ENCODE assay signal across 12 cellular contexts in the genomic region with DNA sequence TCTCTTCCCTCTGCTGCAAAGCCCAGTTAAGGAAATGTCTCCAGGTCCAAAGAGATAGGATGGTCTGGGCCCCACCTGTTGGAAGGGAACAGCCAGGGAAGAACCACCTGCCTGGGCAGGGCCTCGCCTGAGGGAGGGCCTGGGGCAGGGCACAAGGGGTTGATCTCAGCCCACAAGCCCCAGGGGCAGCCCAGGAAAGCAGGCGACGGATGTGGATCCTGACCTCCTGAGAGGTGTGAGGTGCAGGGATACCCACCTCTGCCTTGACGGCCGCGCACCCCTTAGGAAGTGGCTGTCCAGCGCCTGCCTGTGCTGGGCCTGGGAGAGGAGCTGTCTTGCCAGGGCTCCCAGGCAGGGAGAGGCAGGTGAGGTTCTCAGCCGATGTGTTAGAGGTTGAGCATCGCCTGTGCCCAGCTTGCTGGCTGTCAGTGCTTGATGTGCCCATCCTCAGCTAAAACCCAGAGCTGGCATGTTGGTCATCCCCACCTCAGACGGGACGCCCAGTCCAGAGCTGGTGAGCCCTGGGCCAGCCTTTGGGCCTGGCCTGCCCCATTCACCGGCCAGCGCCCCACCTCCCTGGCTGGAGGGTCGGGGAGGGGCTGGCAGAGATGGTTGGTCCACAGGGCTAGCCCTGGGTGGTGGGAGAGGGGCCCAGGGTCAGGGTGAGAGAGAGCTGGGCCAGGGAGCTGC. TPM values are rescaled to one million over a fixed set of nuclear protein-coding genes. Genes with fewer than 3 reads are reported as not detected.
A peak's percentile ranks its signal among the peaks of the same experiment; 100 is the strongest.
DNase-seq lines count a peak whose midpoint lies in the region; ATAC-seq, FAIRE-seq and TF ChIP-seq lines count a peak whose summit lies in the region.
"Had no signal": no experiment of that assay in that cellular context is flagged by ENCODE, and none has a peak within 500 bp of the region (broad histone marks: within the 10 kb centered on the region; RNA-seq: fewer than 3 reads in every experiment).

No MANE protein-coding gene starts in this region.

- no peaks in the 10 kb centered on the region for H3K27me3 Mint-ChIP-seq in activated T-cell treated with anti-CD3 and anti-CD28 coated beads, Interleukin-2, amount 50 U/mL, for 72 hours (ENCODE audit: low read depth)
- H3K27me3 Mint-ChIP-seq in type B pancreatic cell, result no peaks in the 10 kb centered on the region

- H3K4ac ChIP-seq in mesendoderm (ENCODE audit: low read depth, low read length), result no peak overlapping the region

- DNase-seq in activated T-cell treated with anti-CD3 and anti-CD28 coated beads, Interleukin-2, amount 50 U/mL, for 72 hours, result no peak
- DNase-seq in activated T-cell treated with anti-CD3 and anti-CD28 coated beads for 4 hours, result no peak
- no peak for DNase-seq in GM12878 (ENCODE audit: low read depth, low spot score)
- no peak for DNase-seq in mesendoderm
- no peak for DNase-seq in type B pancreatic cell (ENCODE audit: extremely low spot score, unreplicated experiment)
- DNase-seq in AG08395 (ENCODE audit: low spot score), result no peak
- no peak for DNase-seq in stimulated activated CD4-positive, alpha-beta T cell treated with anti-CD3 and anti-CD28 coated beads, Interleukin-1b, Interleukin-23, amount 100 ng/mL, for 48 hours
- no peak for DNase-seq in NCI-H2196 treated with DMSO at 0.1 percent for 48 hours (lab: John Stamatoyannopoulos, UW; ENCODE audit: unreplicated experiment)
- DNase-seq: BE2C had no signal

- H2BK5ac ChIP-seq in mesendoderm (ENCODE audit: low read length), result no peak overlapping the region

- no peaks in the 10 kb centered on the region for H4K20me1 ChIP-seq in GM12878 (ENCODE audit: control insufficient read depth, insufficient read depth)

- H3K4me3 ChIP-seq in GM12878 (no peak overlapping the region), mesendoderm (ENCODE audit: low read length) (no peak overlapping the region)

- no peak overlapping the region for H4K8ac ChIP-seq in mesendoderm (ENCODE audit: low read depth, low read length)

- POLR2A ChIA-PET in GM12878 (lab: Charles Lee), result interaction anchor here (1.1 kb wide), 1 partner anchor 11 kb away, joined by 4 read pairs; a partner anchor contains a TSS

- CTCF ChIA-PET in GM12878 (lab: Yijun Ruan, JAX), result no interaction called here

- RAD21 ChIA-PET in GM12878 (lab: Charles Lee; ENCODE audit: unreplicated experiment), result no interaction called here

- WGBS in GM12878 (ENCODE audit: insufficient coverage, insufficient replicate concordance, low lambda C conversion rate, missing lambda C conversion rate), result 92% methylated on average over 14 of the region's 14 CpGs
- no CpG with 5 or more reads among the region's 14 CpGs for WGBS in mesendoderm (ENCODE audit: extremely low coverage, insufficient coverage, low lambda C conversion rate)

- H3K4me3 Mint-ChIP-seq in activated T-cell treated with anti-CD3 and anti-CD28 coated beads, Interleukin-2, amount 50 U/mL, for 72 hours, result peak overlapping the region; percentile 94 to 100
- peak overlapping the region; percentile 98 for H3K4me3 Mint-ChIP-seq in type B pancreatic cell

- H3K9ac ChIP-seq in GM12878 (ENCODE audit: control insufficient read depth, insufficient read depth, low read length) (no peak overlapping the region), mesendoderm (ENCODE audit: low read length) (peak overlapping the region; percentile 90)

- no TSS peak for BruUV-seq in GM12878 (replicated peaks; lab: Mats Ljungman, UMichigan)

- peak overlapping the region; percentile 96; the same call in 1 of the 2 replicates for H3K4me2 ChIP-seq in GM12878 (ENCODE audit: control insufficient read depth, insufficient read depth)
- no peak overlapping the region for H3K4me2 ChIP-seq in mesendoderm (ENCODE audit: low read length)

- peaks cover 4 to 18% of the 10 kb centered on the region in 2 experiments; a peak in 3 of 4 replicates for H3K36me3 ChIP-seq in GM12878 (ENCODE audit: control insufficient read depth in 2 of 2, insufficient read depth in 2 of 2, low read length in 1 of 2)
- H3K36me3 ChIP-seq in mesendoderm (ENCODE audit: control insufficient read depth, insufficient read depth, low read length), result peaks cover 2% of the 10 kb centered on the region

- TF ChIP-seq CTCF in GM12878 (IDR thresholded peaks at IDR 0.05 in 2 of 3, conservative IDR thresholded peaks at IDR 0.05 in 1 of 3; ENCODE audit: control insufficient read depth in 2 of 3, extremely low read depth in 1 of 3, insufficient read depth in 1 of 3, low read depth in 3 of 3, low read length in 3 of 3) (no peak), type B pancreatic cell (conservative IDR thresholded peaks at IDR 0.05) (no peak)

- ATAC-seq in activated T-cell treated with anti-CD3 and anti-CD28 coated beads, Interleukin-2, amount 50 U/mL, for 72 hours (replicated peaks in 1 of 2), result no peak
- no peak for ATAC-seq in GM12878

- no peak overlapping the region for H4K5ac ChIP-seq in mesendoderm (ENCODE audit: low read length)

- H3K4me1 Mint-ChIP-seq in activated T-cell treated with anti-CD3 and anti-CD28 coated beads, Interleukin-2, amount 50 U/mL, for 72 hours (ENCODE audit: low read depth), result peaks cover 25% of the 10 kb centered on the region
- H3K4me1 Mint-ChIP-seq in type B pancreatic cell (ENCODE audit: unreplicated experiment), result no peaks in the 10 kb centered on the region

- no peak overlapping the region for H3K27ac ChIP-seq in GM12878 (ENCODE audit: control insufficient read depth, insufficient read depth)
- H3K27ac ChIP-seq in mesendoderm (ENCODE audit: low read depth, low read length), result no peak overlapping the region

- H3K27me3 ChIP-seq in GM12878 (replicated peaks in 1 of 2; ENCODE audit: control insufficient read depth in 2 of 2, insufficient read depth in 2 of 2, low read length in 1 of 2), result no peaks in the 10 kb centered on the region
- H3K27me3 ChIP-seq in mesendoderm (ENCODE audit: insufficient read depth, low read length, poor library complexity), result no peaks in the 10 kb centered on the region
- H3K27me3 ChIP-seq: BE2C had no signal

- TF ChIP-seq RAD21 in GM12878 (IDR thresholded peaks at IDR 0.05; ENCODE audit: insufficient read depth, low read depth, low read length), result no peak

- no peak overlapping the region for H3K18ac ChIP-seq in mesendoderm (ENCODE audit: low read length)

- H3K27ac Mint-ChIP-seq in activated T-cell treated with anti-CD3 and anti-CD28 coated beads, Interleukin-2, amount 50 U/mL, for 72 hours, result no peak overlapping the region
- H3K27ac Mint-ChIP-seq in type B pancreatic cell, result peak overlapping the region; percentile 99

- in situ Hi-C loops in GM12878 (cut with MboI), result no loop called here

- H3K9me3 Mint-ChIP-seq in activated T-cell treated with anti-CD3 and anti-CD28 coated beads, Interleukin-2, amount 50 U/mL, for 72 hours, result no peaks in the 10 kb centered on the region
- no peaks in the 10 kb centered on the region for H3K9me3 Mint-ChIP-seq in type B pancreatic cell

- SMC1A ChIA-PET in GM12878 (lab: Charles Lee; ENCODE audit: uncharacterized antibody, unreplicated experiment), result no interaction called here

- no peak overlapping the region for H2AFZ ChIP-seq in GM12878 (ENCODE audit: control insufficient read depth, low read depth, low read length)

- no peak overlapping the region for H3K23ac ChIP-seq in mesendoderm (ENCODE audit: low read length)

- H3K4me1 ChIP-seq in GM12878 (ENCODE audit: control insufficient read depth, insufficient read depth, low read length) (peaks cover 13% of the 10 kb centered on the region), mesendoderm (ENCODE audit: control insufficient read depth, low read depth, low read length) (peaks cover 2% of the 10 kb centered on the region)
- H3K4me1 ChIP-seq: BE2C had no signal

- intact Hi-C loops in GM12878 (cut with micrococcal nuclease; ENCODE audit: unreplicated experiment), result loop anchor here (10.0 kb wide), 1 partner anchor 154 kb away; a partner anchor contains a TSS

- H2AK5ac ChIP-seq in mesendoderm (ENCODE audit: low read length), result no peak overlapping the region

- H3K79me2 ChIP-seq in GM12878 (ENCODE audit: control insufficient read depth, insufficient read depth, low read length) (no peaks in the 10 kb centered on the region), mesendoderm (ENCODE audit: control insufficient read depth, insufficient read depth, low read length) (no peaks in the 10 kb centered on the region)

- TF ChIP-seq EP300 in GM12878 (IDR thresholded peaks at IDR 0.05; ENCODE audit: borderline replicate concordance in 1 of 2, control insufficient read depth in 1 of 2, low read depth in 2 of 2, low read length in 2 of 2), result no peak

- no peak for FAIRE-seq in GM12878 (lab: Jason Lieb, UNC)
- FAIRE-seq: GM19239 had no signal

- peak overlapping the region; percentile 96 for H3K56ac ChIP-seq in mesendoderm (ENCODE audit: low read length)

- no peaks in the 10 kb centered on the region for H3K9me3 ChIP-seq in GM12878 (replicated peaks; ENCODE audit: control insufficient read depth, insufficient read depth, low read length)
- H3K9me3 ChIP-seq: BE2C had no signal

- H3K79me1 ChIP-seq in mesendoderm (ENCODE audit: low read length), result no peaks in the 10 kb centered on the region

- TF ChIP-seq POLR2A in GM12878 (IDR thresholded peaks at IDR 0.05; ENCODE audit: low read depth, low read length), result peak; percentile 58

- H2BK120ac ChIP-seq in mesendoderm (ENCODE audit: low read depth, low read length), result no peak overlapping the region

- H2BK15ac ChIP-seq in mesendoderm (replicated peaks; ENCODE audit: low read depth), result no peak overlapping the region

- peaks cover 2 to 4% of the 10 kb centered on the region in 2 donors for H3K36me3 Mint-ChIP-seq in activated T-cell treated with anti-CD3 and anti-CD28 coated beads, Interleukin-2, amount 50 U/mL, for 72 hours (ENCODE audit: insufficient read depth in 2 of 2)
- no peaks in the 10 kb centered on the region for H3K36me3 Mint-ChIP-seq in type B pancreatic cell

RNA-seq across cellular contexts. Expression of a gene that starts 0.4 kb away (rescaled TPM):
- total RNA-seq in activated T-cell treated with anti-CD3 and anti-CD28 coated beads, Interleukin-2, amount 50 U/mL, for 72 hours, result under 1 TPM in 1 of 2 donors, not detected in 1; 0.30 TPM
- total RNA-seq in GM12878 (2013; cell fraction: nucleolus; rRNA removed), result 0.98 TPM in 1 of 2 replicates, not detected in the other
- total RNA-seq in GM12878 (2014; rRNA removed), result not detected in 2 replicates
- not detected in 2 replicates for total RNA-seq in GM12878 (2014; rRNA removed; fragmentation: Illumina TruSeq; extraction: Trizol)
- total RNA-seq in GM12878 (2021), result 0.15 TPM in 1 of 2 replicates, not detected in the other
- polyA plus RNA-seq in GM12878 (2011; ENCODE audit: low read depth), result not detected
- polyA plus RNA-seq in GM12878 (2011; rRNA removed), result 0.05 TPM in 1 of 2 replicates, not detected in the other
- polyA plus RNA-seq in GM12878 (2011; cell fraction: cytosol; rRNA removed), result 0.13 TPM in 1 of 2 replicates, not detected in the other
- polyA plus RNA-seq in GM12878 (2011; cell fraction: nucleus; rRNA removed), result 0.16 TPM in 1 of 2 replicates, not detected in the other
- 2.8 TPM in 1 of 2 replicates, not detected in the other for polyA plus RNA-seq in GM12878 (2012)
- not detected in 2 replicates for polyA plus RNA-seq in GM12878 (2014; fragmentation: Illumina TruSeq; extraction: Trizol)
- polyA plus RNA-seq in GM12878 (2014; fragmentation: Nextera tagmentation; extraction: Ambion mirVana), result 1 to 10 TPM in 1 of 2 experiments, not detected in 1; 1.5 TPM
- polyA plus RNA-seq in GM12878 (2014; rRNA removed), result not detected in 2 replicates
- polyA plus RNA-seq in GM12878 (2016; fragmentation: Nextera tagmentation; extraction: Ambion mirVana), result 1 to 10 TPM; 3.9 to 8.2 TPM
- 0.31 TPM in 1 of 2 replicates, not detected in the other for polyA minus RNA-seq in GM12878 (2011; rRNA and poly(A)+ RNA removed)
- polyA minus RNA-seq in GM12878 (2011; cell fraction: cytosol; rRNA and poly(A)+ RNA removed), result not detected in 2 replicates
- 0.36 and 0.96 TPM in 2 replicates for polyA minus RNA-seq in GM12878 (2011; cell fraction: nucleus; rRNA and poly(A)+ RNA removed)
- not detected for polyA plus RNA-seq in mesendoderm (2013, experiment 1 of 2)
- not detected for polyA plus RNA-seq in mesendoderm (2013, experiment 2 of 2)
- total RNA-seq in type B pancreatic cell (ENCODE audit: low replicate concordance), result 0.22 and 0.74 TPM in 2 replicates
- total RNA-seq: T-helper 2 cell treated with Interferon-gamma antibody and Interleukin-4, amounts not matched to agents 100 ng/mL and 5 ng/mL, for 36 hours; urinary bladder had no signal

RNA-seq across cellular contexts. Expression of a gene that starts 7.0 kb away (rescaled TPM):
- total RNA-seq in activated T-cell treated with anti-CD3 and anti-CD28 coated beads, Interleukin-2, amount 50 U/mL, for 72 hours, result 10 to 100 TPM; 53.0 to 53.8 TPM
- 62.9 and 66.4 TPM in 2 replicates for total RNA-seq in GM12878 (2013; cell fraction: nucleolus; rRNA removed)
- 18.2 and 22.7 TPM in 2 replicates for total RNA-seq in GM12878 (2014; rRNA removed)
- 15.8 and 18.0 TPM in 2 replicates for total RNA-seq in GM12878 (2014; rRNA removed; fragmentation: Illumina TruSeq; extraction: Trizol)
- total RNA-seq in GM12878 (2021), result 35.7 and 39.0 TPM in 2 replicates
- polyA plus RNA-seq in GM12878 (2011; ENCODE audit: low read depth), result 11.0 TPM
- polyA plus RNA-seq in GM12878 (2011; rRNA removed), result 40.1 and 41.3 TPM in 2 replicates
- polyA plus RNA-seq in GM12878 (2011; cell fraction: cytosol; rRNA removed), result 30.9 and 33.6 TPM in 2 replicates
- 45.6 and 48.6 TPM in 2 replicates for polyA plus RNA-seq in GM12878 (2011; cell fraction: nucleus; rRNA removed)
- 15.1 and 19.1 TPM in 2 replicates for polyA plus RNA-seq in GM12878 (2012)
- polyA plus RNA-seq in GM12878 (2014; fragmentation: Illumina TruSeq; extraction: Trizol), result 31.6 and 38.5 TPM in 2 replicates
- polyA plus RNA-seq in GM12878 (2014; fragmentation: Nextera tagmentation; extraction: Ambion mirVana), result 1 to 10 TPM; 3.9 to 5.2 TPM
- polyA plus RNA-seq in GM12878 (2014; rRNA removed), result 24.7 and 25.5 TPM in 2 replicates
- 10 to 100 TPM; 26.3 to 30.8 TPM for polyA plus RNA-seq in GM12878 (2016; fragmentation: Nextera tagmentation; extraction: Ambion mirVana)
- polyA minus RNA-seq in GM12878 (2011; rRNA and poly(A)+ RNA removed), result 46.2 and 54.6 TPM in 2 replicates
- polyA minus RNA-seq in GM12878 (2011; cell fraction: cytosol; rRNA and poly(A)+ RNA removed), result 11.4 and 16.6 TPM in 2 replicates
- polyA minus RNA-seq in GM12878 (2011; cell fraction: nucleus; rRNA and poly(A)+ RNA removed), result 18.3 and 23.6 TPM in 2 replicates
- polyA plus RNA-seq in mesendoderm (2013, experiment 1 of 2), result 15.7 TPM
- polyA plus RNA-seq in mesendoderm (2013, experiment 2 of 2), result 15.0 TPM
- 40.8 and 57.1 TPM in 2 replicates for total RNA-seq in type B pancreatic cell (ENCODE audit: low replicate concordance)

RNA-seq across cellular contexts. Expression of a gene that starts 10.6 kb away (rescaled TPM):
- total RNA-seq in activated T-cell treated with anti-CD3 and anti-CD28 coated beads, Interleukin-2, amount 50 U/mL, for 72 hours, result 10 to 100 TPM; 28.2 to 33.8 TPM
- 69.9 and 87.2 TPM in 2 replicates for total RNA-seq in GM12878 (2013; cell fraction: nucleolus; rRNA removed)
- 26.3 and 32.2 TPM in 2 replicates for total RNA-seq in GM12878 (2014; rRNA removed)
- total RNA-seq in GM12878 (2014; rRNA removed; fragmentation: Illumina TruSeq; extraction: Trizol), result 8.0 and 8.9 TPM in 2 replicates
- total RNA-seq in GM12878 (2021), result 35.1 and 41.8 TPM in 2 replicates
- polyA plus RNA-seq in GM12878 (2011; ENCODE audit: low read depth), result 4.6 TPM
- polyA plus RNA-seq in GM12878 (2011; rRNA removed), result 3.0 and 5.2 TPM in 2 replicates
- polyA plus RNA-seq in GM12878 (2011; cell fraction: cytosol; rRNA removed), result 8.4 and 14.9 TPM in 2 replicates
- polyA plus RNA-seq in GM12878 (2011; cell fraction: nucleus; rRNA removed), result 92.7 and 133 TPM in 2 replicates
- 17.9 and 19.9 TPM in 2 replicates for polyA plus RNA-seq in GM12878 (2012)
- 0.76 and 3.9 TPM in 2 replicates for polyA plus RNA-seq in GM12878 (2014; fragmentation: Illumina TruSeq; extraction: Trizol)
- polyA plus RNA-seq in GM12878 (2014; fragmentation: Nextera tagmentation; extraction: Ambion mirVana), result under 1 TPM in 1 of 2 experiments, not detected in 1; 0.60 TPM
- polyA plus RNA-seq in GM12878 (2014; rRNA removed), result 35.6 and 38.4 TPM in 2 replicates
- polyA plus RNA-seq in GM12878 (2016; fragmentation: Nextera tagmentation; extraction: Ambion mirVana), result 10 to 100 TPM; 24.3 to 29.4 TPM
- polyA minus RNA-seq in GM12878 (2011; rRNA and poly(A)+ RNA removed), result 3.6 and 13.4 TPM in 2 replicates
- polyA minus RNA-seq in GM12878 (2011; cell fraction: cytosol; rRNA and poly(A)+ RNA removed), result 4.2 and 7.5 TPM in 2 replicates
- 27.3 and 47.7 TPM in 2 replicates for polyA minus RNA-seq in GM12878 (2011; cell fraction: nucleus; rRNA and poly(A)+ RNA removed)
- polyA plus RNA-seq in mesendoderm (2013, experiment 1 of 2), result 8.0 TPM
- polyA plus RNA-seq in mesendoderm (2013, experiment 2 of 2), result 8.4 TPM
- 46.1 and 61.8 TPM in 2 replicates for total RNA-seq in type B pancreatic cell (ENCODE audit: low replicate concordance)

RNA-seq across cellular contexts. Expression of a gene that starts 17.0 kb away (rescaled TPM):
- 10 to 100 TPM; 94.2 to 94.8 TPM for total RNA-seq in activated T-cell treated with anti-CD3 and anti-CD28 coated beads, Interleukin-2, amount 50 U/mL, for 72 hours
- total RNA-seq in GM12878 (2013; cell fraction: nucleolus; rRNA removed), result 23.2 and 35.0 TPM in 2 replicates
- 14.0 and 19.1 TPM in 2 replicates for total RNA-seq in GM12878 (2014; rRNA removed)
- 8.2 and 10.4 TPM in 2 replicates for total RNA-seq in GM12878 (2014; rRNA removed; fragmentation: Illumina TruSeq; extraction: Trizol)
- 127 and 135 TPM in 2 replicates for total RNA-seq in GM12878 (2021)
- 42.6 TPM for polyA plus RNA-seq in GM12878 (2011; ENCODE audit: low read depth)
- polyA plus RNA-seq in GM12878 (2011; rRNA removed), result 1.5 and 5.9 TPM in 2 replicates
- 17.1 and 29.2 TPM in 2 replicates for polyA plus RNA-seq in GM12878 (2011; cell fraction: cytosol; rRNA removed)
- 23.8 and 36.7 TPM in 2 replicates for polyA plus RNA-seq in GM12878 (2011; cell fraction: nucleus; rRNA removed)
- polyA plus RNA-seq in GM12878 (2012), result 148 and 155 TPM in 2 replicates
- 8.7 and 17.6 TPM in 2 replicates for polyA plus RNA-seq in GM12878 (2014; fragmentation: Illumina TruSeq; extraction: Trizol)
- polyA plus RNA-seq in GM12878 (2014; fragmentation: Nextera tagmentation; extraction: Ambion mirVana), result 10 to 100 TPM in 1 of 2 experiments, 1 to 10 TPM in 1; 2.4 to 16.5 TPM
- 32.2 and 53.4 TPM in 2 replicates for polyA plus RNA-seq in GM12878 (2014; rRNA removed)
- 100 to 1,000 TPM; 107 to 115 TPM for polyA plus RNA-seq in GM12878 (2016; fragmentation: Nextera tagmentation; extraction: Ambion mirVana)
- polyA minus RNA-seq in GM12878 (2011; rRNA and poly(A)+ RNA removed), result 7.2 and 8.9 TPM in 2 replicates
- 44.1 and 66.7 TPM in 2 replicates for polyA minus RNA-seq in GM12878 (2011; cell fraction: cytosol; rRNA and poly(A)+ RNA removed)
- polyA minus RNA-seq in GM12878 (2011; cell fraction: nucleus; rRNA and poly(A)+ RNA removed), result 8.8 and 18.3 TPM in 2 replicates
- 279 TPM for polyA plus RNA-seq in mesendoderm (2013, experiment 1 of 2)
- 280 TPM for polyA plus RNA-seq in mesendoderm (2013, experiment 2 of 2)
- total RNA-seq in type B pancreatic cell (ENCODE audit: low replicate concordance), result 155 and 223 TPM in 2 replicates

RNA-seq across cellular contexts. Expression of a gene that starts 55.8 kb away (rescaled TPM):
- 10 to 100 TPM; 13.6 to 20.4 TPM for total RNA-seq in activated T-cell treated with anti-CD3 and anti-CD28 coated beads, Interleukin-2, amount 50 U/mL, for 72 hours
- total RNA-seq in GM12878 (2013; cell fraction: nucleolus; rRNA removed), result 29.8 and 34.7 TPM in 2 replicates
- total RNA-seq in GM12878 (2014; rRNA removed), result 5.6 and 6.6 TPM in 2 replicates
- total RNA-seq in GM12878 (2014; rRNA removed; fragmentation: Illumina TruSeq; extraction: Trizol), result 3.3 and 3.5 TPM in 2 replicates
- 7.9 and 9.6 TPM in 2 replicates for total RNA-seq in GM12878 (2021)
- polyA plus RNA-seq in GM12878 (2011; ENCODE audit: low read depth), result 1.3 TPM
- polyA plus RNA-seq in GM12878 (2011; rRNA removed), result 3.4 and 4.3 TPM in 2 replicates
- 4.9 and 6.5 TPM in 2 replicates for polyA plus RNA-seq in GM12878 (2011; cell fraction: cytosol; rRNA removed)
- polyA plus RNA-seq in GM12878 (2011; cell fraction: nucleus; rRNA removed), result 18.3 and 21.2 TPM in 2 replicates
- 2.5 and 2.8 TPM in 2 replicates for polyA plus RNA-seq in GM12878 (2012)
- polyA plus RNA-seq in GM12878 (2014; fragmentation: Illumina TruSeq; extraction: Trizol), result 2.6 and 2.7 TPM in 2 replicates
- 1 to 10 TPM; 1.1 to 1.5 TPM for polyA plus RNA-seq in GM12878 (2014; fragmentation: Nextera tagmentation; extraction: Ambion mirVana)
- polyA plus RNA-seq in GM12878 (2014; rRNA removed), result 5.7 and 6.9 TPM in 2 replicates
- 1 to 10 TPM; 4.6 to 5.8 TPM for polyA plus RNA-seq in GM12878 (2016; fragmentation: Nextera tagmentation; extraction: Ambion mirVana)
- polyA minus RNA-seq in GM12878 (2011; rRNA and poly(A)+ RNA removed), result 8.9 and 13.5 TPM in 2 replicates
- 4.0 and 4.5 TPM in 2 replicates for polyA minus RNA-seq in GM12878 (2011; cell fraction: cytosol; rRNA and poly(A)+ RNA removed)
- 5.4 and 9.6 TPM in 2 replicates for polyA minus RNA-seq in GM12878 (2011; cell fraction: nucleus; rRNA and poly(A)+ RNA removed)
- 4.3 TPM for polyA plus RNA-seq in mesendoderm (2013, experiment 1 of 2)
- polyA plus RNA-seq in mesendoderm (2013, experiment 2 of 2), result 4.4 TPM
- total RNA-seq in type B pancreatic cell (ENCODE audit: low replicate concordance), result 15.6 and 22.1 TPM in 2 replicates
